ENCODE assay signal across 9 cellular contexts in genomic region chr10:47402681-47403301, GRCh38. TPM values are rescaled to one million over a fixed set of nuclear protein-coding genes. Genes with fewer than 3 reads are reported as not detected.
DNase-seq lines count a peak whose midpoint lies in the region; ATAC-seq and TF ChIP-seq lines count a peak whose summit lies in the region.
"Had no signal": no experiment of that assay in that cellular context is flagged by ENCODE, and none has a peak within 500 bp of the region (broad histone marks: within the 10 kb centered on the region; RNA-seq: fewer than 3 reads in every experiment).

No MANE protein-coding gene starts in this region.

- H3K36me3 ChIP-seq in WERI-Rb-1 (no peaks in the 10 kb centered on the region), left ventricle myocardium inferior (no peaks in the 10 kb centered on the region)

- no peak overlapping the region for H3K4me3 ChIP-seq in WERI-Rb-1 (ENCODE audit: low read depth, low read length)
- no peak overlapping the region for H3K4me3 ChIP-seq in left ventricle myocardium inferior

- peaks cover 20% of the 10 kb centered on the region for H3K4me1 ChIP-seq in left ventricle myocardium inferior

- no peaks in the 10 kb centered on the region for H3K27me3 ChIP-seq in WERI-Rb-1 (ENCODE audit: insufficient read depth, low read depth, severe bottlenecking)
- no peaks in the 10 kb centered on the region for H3K27me3 ChIP-seq in left ventricle myocardium inferior (ENCODE audit: low read depth)

- TF ChIP-seq CTCF in WERI-Rb-1 (IDR thresholded peaks at IDR 0.05; ENCODE audit: low read depth, low read length) (no peak), left ventricle myocardium inferior (IDR thresholded peaks at IDR 0.05; ENCODE audit: borderline replicate concordance) (no peak)

- DNase-seq in GM03348 (ENCODE audit: low spot score) (peak; percentile 91), WERI-Rb-1 (peak; percentile 29), left ventricle myocardium inferior (peak; percentile 49), renal cortical epithelial cell (ENCODE audit: low read depth) (peak; percentile 89), HuH-7.5 (ENCODE audit: low spot score) (no peak), NCI-H2107 (lab: John Stamatoyannopoulos, UW) (no peak)

- H3K9me3 ChIP-seq in WERI-Rb-1 (ENCODE audit: severe bottlenecking) (peaks cover 4% of the 10 kb centered on the region), left ventricle myocardium inferior (replicated peaks) (peaks cover 6% of the 10 kb centered on the region)

- intact Hi-C loops in left ventricle myocardium inferior (cut with micrococcal nuclease) = no loop called here

- H3K27ac ChIP-seq in WERI-Rb-1 (no peak overlapping the region), left ventricle myocardium inferior (replicated peaks) (peak overlapping the region; percentile 50)

- ATAC-seq in HG02970 (IDR thresholded peaks at IDR 0.05; ENCODE audit: low FRiP score, unreplicated experiment) (no peak), GM21526 (IDR thresholded peaks at IDR 0.05; ENCODE audit: low FRiP score, unreplicated experiment) (no peak)

RNA-seq across cellular contexts. Expression of gene ZNF488, which starts 18.7 kb away (rescaled TPM):
- total RNA-seq in left ventricle myocardium inferior (0.05 TPM), renal cortical epithelial cell (0.17 and 0.25 TPM in 2 replicates)
- total RNA-seq: glomerular endothelial cell had no signal

RNA-seq across cellular contexts. Expression of gene RBP3, which starts 54.6 kb away (rescaled TPM):
- total RNA-seq in left ventricle myocardium inferior (not detected), renal cortical epithelial cell (not detected in 2 replicates)
- total RNA-seq: glomerular endothelial cell had no signal

Comparison
In these comparisons a context has a peak if more than half of its experiments do, and no peak if none do; other contexts are left out.
1. DNase-seq: peak in GM03348 (single experiment), WERI-Rb-1 (single experiment), left ventricle myocardium inferior (single experiment) and renal cortical epithelial cell (single experiment); none in HuH-7.5 (single experiment) and NCI-H2107 (single experiment).